Comparison of ENCODE assay signal across 1 cellular context in the genomic region with DNA sequence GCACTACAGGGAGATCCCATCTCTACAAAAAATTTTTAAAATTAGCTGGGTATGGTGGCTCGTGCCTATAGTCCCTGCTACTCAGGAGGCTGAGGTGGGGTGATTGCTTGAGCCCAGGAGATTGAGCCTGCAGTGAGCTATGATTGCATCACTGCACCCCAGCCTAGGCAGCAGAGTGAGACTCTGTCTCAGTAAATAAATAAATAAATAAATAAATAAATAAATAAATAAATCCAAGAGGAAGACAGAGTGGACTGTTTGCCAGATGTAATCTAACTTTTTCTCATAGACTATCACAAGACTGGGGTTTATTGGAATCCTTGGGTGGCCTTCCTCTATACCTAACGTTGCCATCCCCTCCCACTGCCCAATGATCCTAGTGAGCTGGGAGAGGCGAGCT.
A peak's percentile ranks its signal among the peaks of the same experiment; 100 is the strongest.
TF ChIP-seq lines count a peak whose summit lies in the region.

No MANE protein-coding gene starts in this region.

TF ChIP-seq in HEK293, 187 proteins besides CTCF, POLR2A, EP300 and RAD21 (continued from another document and continues in another):
- TF ChIP-seq KLF7 (tag by site-specific recombination; IDR thresholded peaks at IDR 0.05; ENCODE audit: borderline replicate concordance) (peak; percentile 48; the same call in 1 of the 2 replicates), ZFHX2 (tag by site-specific recombination; conservative IDR thresholded peaks at IDR 0.05) (no peak), ZNF785 (tag by site-specific recombination; IDR thresholded peaks at IDR 0.05) (no peak), SP2 (tag by site-specific recombination; IDR thresholded peaks at IDR 0.05) (no peak), ZNF146 (tag by site-specific recombination; IDR thresholded peaks at IDR 0.05) (no peak), ZNF658 (tag by site-specific recombination; IDR thresholded peaks at IDR 0.05) (no peak), ZNF558 (tag by site-specific recombination; IDR thresholded peaks at IDR 0.05) (peak; percentile 90), ZNF792 (tag by site-specific recombination; IDR thresholded peaks at IDR 0.05) (no peak), SALL2 (tag by site-specific recombination; IDR thresholded peaks at IDR 0.05; ENCODE audit: borderline replicate concordance) (no peak), ZNF837 (tag by site-specific recombination; IDR thresholded peaks at IDR 0.05) (no peak), ZNF830 (tag by site-specific recombination; IDR thresholded peaks at IDR 0.05; ENCODE audit: low read depth) (no peak), ZNF175 (tag by site-specific recombination; IDR thresholded peaks at IDR 0.05) (no peak), ZNF423 (tag by site-specific recombination; IDR thresholded peaks at IDR 0.05) (no peak), ZNF140 (tag by site-specific recombination; IDR thresholded peaks at IDR 0.05) (peak; percentile 89), ZNF585B (tag by site-specific recombination; IDR thresholded peaks at IDR 0.05) (no peak), YY1 (tag by site-specific recombination; IDR thresholded peaks at IDR 0.05) (no peak), ZNF501 (tag by site-specific recombination; IDR thresholded peaks at IDR 0.05) (peak; percentile 61; the same call in 1 of the 2 replicates), MZF1 (tag by site-specific recombination; IDR thresholded peaks at IDR 0.05; ENCODE audit: borderline replicate concordance) (no peak; the same call in 1 of the 2 replicates), ZNF768 (tag by site-specific recombination; IDR thresholded peaks at IDR 0.05) (no peak), KLF8 (tag by site-specific recombination; IDR thresholded peaks at IDR 0.05) (no peak), ZNF121 (tag by site-specific recombination; IDR thresholded peaks at IDR 0.05) (0 out of 2 replicates have a peak, but pooled peaks have one; percentile 38), KLF10 (tag by site-specific recombination; IDR thresholded peaks at IDR 0.05) (no peak), ZNF48 (tag by site-specific recombination; IDR thresholded peaks at IDR 0.05) (no peak), ZNF624 (tag by site-specific recombination; IDR thresholded peaks at IDR 0.05) (no peak), ZNF626 (tag by site-specific recombination; IDR thresholded peaks at IDR 0.05) (no peak), ZNF112 (tag by site-specific recombination; IDR thresholded peaks at IDR 0.05) (no peak), GLIS2 (tag by site-specific recombination; IDR thresholded peaks at IDR 0.05) (no peak), BCL11A (tag by site-specific recombination; IDR thresholded peaks at IDR 0.05; ENCODE audit: low read depth) (no peak), ZNF548 (tag by site-specific recombination; IDR thresholded peaks at IDR 0.05) (0 out of 2 replicates have a peak, but pooled peaks have one; percentile 35), ZNF37A (tag by site-specific recombination; IDR thresholded peaks at IDR 0.05) (no peak), HOXD13 (CRISPR knock-in tag; IDR thresholded peaks at IDR 0.05; ENCODE audit: borderline replicate concordance) (no peak), ZFP41 (tag by site-specific recombination; IDR thresholded peaks at IDR 0.05; ENCODE audit: borderline replicate concordance) (no peak), SP7 (tag by site-specific recombination; IDR thresholded peaks at IDR 0.05) (no peak), MEIS1 (CRISPR knock-in tag; IDR thresholded peaks at IDR 0.05; ENCODE audit: borderline replicate concordance) (no peak), ZNF660 (tag by site-specific recombination; IDR thresholded peaks at IDR 0.05) (no peak), ZNF416 (tag by site-specific recombination; IDR thresholded peaks at IDR 0.05) (no peak), ZNF311 (tag by site-specific recombination; IDR thresholded peaks at IDR 0.05; ENCODE audit: borderline replicate concordance) (no peak), OSR2 (tag by site-specific recombination; IDR thresholded peaks at IDR 0.05) (no peak), KLF1 (tag by site-specific recombination; IDR thresholded peaks at IDR 0.05) (no peak), ZNF202 (tag by site-specific recombination; IDR thresholded peaks at IDR 0.05; ENCODE audit: borderline replicate concordance) (peak; percentile 73; the same call in 1 of the 2 replicates), ZNF133 (tag by site-specific recombination; IDR thresholded peaks at IDR 0.05) (no peak)
- TF ChIP-seq, protein P1, sequence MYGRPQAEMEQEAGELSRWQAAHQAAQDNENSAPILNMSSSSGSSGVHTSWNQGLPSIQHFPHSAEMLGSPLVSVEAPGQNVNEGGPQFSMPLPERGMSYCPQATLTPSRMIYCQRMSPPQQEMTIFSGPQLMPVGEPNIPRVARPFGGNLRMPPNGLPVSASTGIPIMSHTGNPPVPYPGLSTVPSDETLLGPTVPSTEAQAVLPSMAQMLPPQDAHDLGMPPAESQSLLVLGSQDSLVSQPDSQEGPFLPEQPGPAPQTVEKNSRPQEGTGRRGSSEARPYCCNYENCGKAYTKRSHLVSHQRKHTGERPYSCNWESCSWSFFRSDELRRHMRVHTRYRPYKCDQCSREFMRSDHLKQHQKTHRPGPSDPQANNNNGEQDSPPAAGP (tag by site-specific recombination; IDR thresholded peaks at IDR 0.05) = no peak
- TF ChIP-seq, protein P2, sequence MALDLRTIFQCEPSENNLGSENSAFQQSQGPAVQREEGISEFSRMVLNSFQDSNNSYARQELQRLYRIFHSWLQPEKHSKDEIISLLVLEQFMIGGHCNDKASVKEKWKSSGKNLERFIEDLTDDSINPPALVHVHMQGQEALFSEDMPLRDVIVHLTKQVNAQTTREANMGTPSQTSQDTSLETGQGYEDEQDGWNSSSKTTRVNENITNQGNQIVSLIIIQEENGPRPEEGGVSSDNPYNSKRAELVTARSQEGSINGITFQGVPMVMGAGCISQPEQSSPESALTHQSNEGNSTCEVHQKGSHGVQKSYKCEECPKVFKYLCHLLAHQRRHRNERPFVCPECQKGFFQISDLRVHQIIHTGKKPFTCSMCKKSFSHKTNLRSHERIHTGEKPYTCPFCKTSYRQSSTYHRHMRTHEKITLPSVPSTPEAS (tag by site-specific recombination; IDR thresholded peaks at IDR 0.05) = 0 out of 2 replicates have a peak, but pooled peaks have one; percentile 17
- TF ChIP-seq, protein P3, sequence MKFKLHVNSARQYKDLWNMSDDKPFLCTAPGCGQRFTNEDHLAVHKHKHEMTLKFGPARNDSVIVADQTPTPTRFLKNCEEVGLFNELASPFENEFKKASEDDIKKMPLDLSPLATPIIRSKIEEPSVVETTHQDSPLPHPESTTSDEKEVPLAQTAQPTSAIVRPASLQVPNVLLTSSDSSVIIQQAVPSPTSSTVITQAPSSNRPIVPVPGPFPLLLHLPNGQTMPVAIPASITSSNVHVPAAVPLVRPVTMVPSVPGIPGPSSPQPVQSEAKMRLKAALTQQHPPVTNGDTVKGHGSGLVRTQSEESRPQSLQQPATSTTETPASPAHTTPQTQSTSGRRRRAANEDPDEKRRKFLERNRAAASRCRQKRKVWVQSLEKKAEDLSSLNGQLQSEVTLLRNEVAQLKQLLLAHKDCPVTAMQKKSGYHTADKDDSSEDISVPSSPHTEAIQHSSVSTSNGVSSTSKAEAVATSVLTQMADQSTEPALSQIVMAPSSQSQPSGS (tag by site-specific recombination; IDR thresholded peaks at IDR 0.05; ENCODE audit: low read depth) = no peak
- TF ChIP-seq, protein P4, sequence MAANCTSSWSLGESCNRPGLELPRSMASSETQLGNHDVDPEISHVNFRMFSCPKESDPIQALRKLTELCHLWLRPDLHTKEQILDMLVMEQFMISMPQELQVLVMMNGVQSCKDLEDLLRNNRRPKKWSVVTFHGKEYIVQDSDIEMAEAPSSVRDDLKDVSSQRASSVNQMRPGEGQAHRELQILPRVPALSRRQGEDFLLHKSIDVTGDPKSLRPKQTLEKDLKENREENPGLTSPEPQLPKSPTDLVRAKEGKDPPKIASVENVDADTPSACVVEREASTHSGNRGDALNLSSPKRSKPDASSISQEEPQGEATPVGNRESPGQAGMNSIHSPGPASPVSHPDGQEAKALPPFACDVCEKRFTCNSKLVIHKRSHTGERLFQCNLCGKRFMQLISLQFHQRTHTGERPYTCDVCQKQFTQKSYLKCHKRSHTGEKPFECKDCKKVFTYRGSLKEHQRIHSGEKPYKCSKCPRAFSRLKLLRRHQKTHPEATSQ (tag by site-specific recombination; IDR thresholded peaks at IDR 0.05) = no peak
- TF ChIP-seq, protein P5, sequence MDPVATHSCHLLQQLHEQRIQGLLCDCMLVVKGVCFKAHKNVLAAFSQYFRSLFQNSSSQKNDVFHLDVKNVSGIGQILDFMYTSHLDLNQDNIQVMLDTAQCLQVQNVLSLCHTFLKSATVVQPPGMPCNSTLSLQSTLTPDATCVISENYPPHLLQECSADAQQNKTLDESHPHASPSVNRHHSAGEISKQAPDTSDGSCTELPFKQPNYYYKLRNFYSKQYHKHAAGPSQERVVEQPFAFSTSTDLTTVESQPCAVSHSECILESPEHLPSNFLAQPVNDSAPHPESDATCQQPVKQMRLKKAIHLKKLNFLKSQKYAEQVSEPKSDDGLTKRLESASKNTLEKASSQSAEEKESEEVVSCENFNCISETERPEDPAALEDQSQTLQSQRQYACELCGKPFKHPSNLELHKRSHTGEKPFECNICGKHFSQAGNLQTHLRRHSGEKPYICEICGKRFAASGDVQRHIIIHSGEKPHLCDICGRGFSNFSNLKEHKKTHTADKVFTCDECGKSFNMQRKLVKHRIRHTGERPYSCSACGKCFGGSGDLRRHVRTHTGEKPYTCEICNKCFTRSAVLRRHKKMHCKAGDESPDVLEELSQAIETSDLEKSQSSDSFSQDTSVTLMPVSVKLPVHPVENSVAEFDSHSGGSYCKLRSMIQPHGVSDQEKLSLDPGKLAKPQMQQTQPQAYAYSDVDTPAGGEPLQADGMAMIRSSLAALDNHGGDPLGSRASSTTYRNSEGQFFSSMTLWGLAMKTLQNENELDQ (tag by site-specific recombination; IDR thresholded peaks at IDR 0.05; ENCODE audit: low read depth) = no peak
- TF ChIP-seq, protein P6, sequence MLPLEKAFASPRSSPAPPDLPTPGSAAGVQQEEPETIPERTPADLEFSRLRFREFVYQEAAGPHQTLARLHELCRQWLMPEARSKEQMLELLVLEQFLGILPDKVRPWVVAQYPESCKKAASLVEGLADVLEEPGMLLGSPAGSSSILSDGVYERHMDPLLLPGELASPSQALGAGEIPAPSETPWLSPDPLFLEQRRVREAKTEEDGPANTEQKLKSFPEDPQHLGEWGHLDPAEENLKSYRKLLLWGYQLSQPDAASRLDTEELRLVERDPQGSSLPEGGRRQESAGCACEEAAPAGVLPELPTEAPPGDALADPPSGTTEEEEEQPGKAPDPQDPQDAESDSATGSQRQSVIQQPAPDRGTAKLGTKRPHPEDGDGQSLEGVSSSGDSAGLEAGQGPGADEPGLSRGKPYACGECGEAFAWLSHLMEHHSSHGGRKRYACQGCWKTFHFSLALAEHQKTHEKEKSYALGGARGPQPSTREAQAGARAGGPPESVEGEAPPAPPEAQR (tag by site-specific recombination; IDR thresholded peaks at IDR 0.05) = no peak
- TF ChIP-seq, protein P7, sequence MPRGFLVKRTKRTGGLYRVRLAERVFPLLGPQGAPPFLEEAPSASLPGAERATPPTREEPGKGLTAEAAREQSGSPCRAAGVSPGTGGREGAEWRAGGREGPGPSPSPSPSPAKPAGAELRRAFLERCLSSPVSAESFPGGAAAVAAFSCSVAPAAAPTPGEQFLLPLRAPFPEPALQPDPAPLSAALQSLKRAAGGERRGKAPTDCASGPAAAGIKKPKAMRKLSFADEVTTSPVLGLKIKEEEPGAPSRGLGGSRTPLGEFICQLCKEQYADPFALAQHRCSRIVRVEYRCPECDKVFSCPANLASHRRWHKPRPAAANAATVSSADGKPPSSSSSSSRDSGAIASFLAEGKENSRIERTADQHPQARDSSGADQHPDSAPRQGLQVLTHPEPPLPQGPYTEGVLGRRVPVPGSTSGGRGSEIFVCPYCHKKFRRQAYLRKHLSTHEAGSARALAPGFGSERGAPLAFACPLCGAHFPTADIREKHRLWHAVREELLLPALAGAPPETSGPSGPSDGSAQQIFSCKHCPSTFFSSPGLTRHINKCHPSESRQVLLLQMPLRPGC (tag by site-specific recombination; IDR thresholded peaks at IDR 0.05) = no peak
- TF ChIP-seq, protein P8, sequence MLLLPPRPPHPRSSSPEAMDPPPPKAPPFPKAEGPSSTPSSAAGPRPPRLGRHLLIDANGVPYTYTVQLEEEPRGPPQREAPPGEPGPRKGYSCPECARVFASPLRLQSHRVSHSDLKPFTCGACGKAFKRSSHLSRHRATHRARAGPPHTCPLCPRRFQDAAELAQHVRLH (tag by site-specific recombination; IDR thresholded peaks at IDR 0.05) = 0 out of 2 replicates have a peak, but pooled peaks have one; percentile 40
- TF ChIP-seq, protein P9, sequence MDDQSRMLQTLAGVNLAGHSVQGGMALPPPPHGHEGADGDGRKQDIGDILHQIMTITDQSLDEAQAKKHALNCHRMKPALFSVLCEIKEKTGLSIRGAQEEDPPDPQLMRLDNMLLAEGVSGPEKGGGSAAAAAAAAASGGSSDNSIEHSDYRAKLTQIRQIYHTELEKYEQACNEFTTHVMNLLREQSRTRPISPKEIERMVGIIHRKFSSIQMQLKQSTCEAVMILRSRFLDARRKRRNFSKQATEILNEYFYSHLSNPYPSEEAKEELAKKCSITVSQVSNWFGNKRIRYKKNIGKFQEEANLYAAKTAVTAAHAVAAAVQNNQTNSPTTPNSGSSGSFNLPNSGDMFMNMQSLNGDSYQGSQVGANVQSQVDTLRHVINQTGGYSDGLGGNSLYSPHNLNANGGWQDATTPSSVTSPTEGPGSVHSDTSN (CRISPR knock-in tag; IDR thresholded peaks at IDR 0.05) = no peak
- TF ChIP-seq, protein P10, sequence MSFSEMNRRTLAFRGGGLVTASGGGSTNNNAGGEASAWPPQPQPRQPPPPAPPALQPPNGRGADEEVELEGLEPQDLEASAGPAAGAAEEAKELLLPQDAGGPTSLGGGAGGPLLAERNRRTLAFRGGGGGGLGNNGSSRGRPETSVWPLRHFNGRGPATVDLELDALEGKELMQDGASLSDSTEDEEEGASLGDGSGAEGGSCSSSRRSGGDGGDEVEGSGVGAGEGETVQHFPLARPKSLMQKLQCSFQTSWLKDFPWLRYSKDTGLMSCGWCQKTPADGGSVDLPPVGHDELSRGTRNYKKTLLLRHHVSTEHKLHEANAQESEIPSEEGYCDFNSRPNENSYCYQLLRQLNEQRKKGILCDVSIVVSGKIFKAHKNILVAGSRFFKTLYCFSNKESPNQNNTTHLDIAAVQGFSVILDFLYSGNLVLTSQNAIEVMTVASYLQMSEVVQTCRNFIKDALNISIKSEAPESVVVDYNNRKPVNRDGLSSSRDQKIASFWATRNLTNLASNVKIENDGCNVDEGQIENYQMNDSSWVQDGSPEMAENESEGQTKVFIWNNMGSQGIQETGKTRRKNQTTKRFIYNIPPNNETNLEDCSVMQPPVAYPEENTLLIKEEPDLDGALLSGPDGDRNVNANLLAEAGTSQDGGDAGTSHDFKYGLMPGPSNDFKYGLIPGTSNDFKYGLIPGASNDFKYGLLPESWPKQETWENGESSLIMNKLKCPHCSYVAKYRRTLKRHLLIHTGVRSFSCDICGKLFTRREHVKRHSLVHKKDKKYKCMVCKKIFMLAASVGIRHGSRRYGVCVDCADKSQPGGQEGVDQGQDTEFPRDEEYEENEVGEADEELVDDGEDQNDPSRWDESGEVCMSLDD (tag by site-specific recombination; IDR thresholded peaks at IDR 0.05) = no peak
- TF ChIP-seq, protein P11, sequence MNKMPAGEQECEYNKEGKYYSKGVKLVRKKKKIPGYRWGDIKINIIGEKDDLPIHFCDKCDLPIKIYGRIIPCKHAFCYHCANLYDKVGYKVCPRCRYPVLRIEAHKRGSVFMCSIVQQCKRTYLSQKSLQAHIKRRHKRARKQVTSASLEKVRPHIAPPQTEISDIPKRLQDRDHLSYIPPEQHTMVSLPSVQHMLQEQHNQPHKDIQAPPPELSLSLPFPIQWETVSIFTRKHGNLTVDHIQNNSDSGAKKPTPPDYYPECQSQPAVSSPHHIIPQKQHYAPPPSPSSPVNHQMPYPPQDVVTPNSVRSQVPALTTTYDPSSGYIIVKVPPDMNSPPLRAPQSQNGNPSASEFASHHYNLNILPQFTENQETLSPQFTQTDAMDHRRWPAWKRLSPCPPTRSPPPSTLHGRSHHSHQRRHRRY (tag by site-specific recombination; IDR thresholded peaks at IDR 0.05) = no peak
